Comparison of ENCODE assay signal across 8 cellular contexts in the genomic region with DNA sequence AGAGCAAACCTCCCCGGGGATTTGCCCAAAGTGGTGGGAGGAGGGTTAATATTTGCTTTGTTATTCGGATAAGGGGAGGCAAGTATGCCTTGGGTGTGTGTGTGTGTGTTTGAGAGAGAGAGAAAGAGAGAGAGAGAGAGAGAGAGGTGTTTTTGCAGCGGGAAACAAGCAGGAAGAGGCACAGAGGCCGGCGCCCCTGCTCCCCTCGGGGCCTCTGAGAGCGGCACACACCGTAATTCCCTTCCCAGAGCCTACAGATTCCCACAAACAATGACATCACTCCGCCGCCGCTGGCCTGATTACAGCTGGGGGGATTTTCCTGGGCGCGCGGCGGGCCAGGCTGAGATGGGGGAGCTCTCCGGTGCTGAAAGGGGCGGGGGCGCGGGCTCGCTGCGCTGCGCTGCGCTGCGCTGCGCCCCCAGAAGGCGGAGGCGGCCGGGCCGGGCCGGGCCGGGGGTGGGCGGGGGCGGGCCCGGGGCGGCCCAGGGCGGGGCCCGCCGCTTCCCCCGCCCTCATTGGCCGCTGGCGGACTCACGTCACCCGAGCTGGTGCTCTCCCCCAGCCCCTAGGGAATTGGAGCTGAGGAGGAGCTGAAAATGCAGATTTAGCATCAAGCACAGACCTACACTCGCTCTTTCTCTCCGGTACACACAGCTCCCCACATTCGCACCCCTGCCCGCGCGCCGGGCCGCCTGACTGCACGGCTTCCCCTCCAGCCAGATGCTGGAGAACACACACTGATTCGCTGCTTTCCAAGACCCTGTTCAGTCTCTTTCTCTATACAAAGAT. TPM values are rescaled to one million over a fixed set of nuclear protein-coding genes. Genes with fewer than 3 reads are reported as not detected.
A peak's percentile ranks its signal among the peaks of the same experiment; 100 is the strongest.
DNase-seq lines count a peak whose midpoint lies in the region; ATAC-seq and TF ChIP-seq lines count a peak whose summit lies in the region.
"Had no signal": no experiment of that assay in that cellular context is flagged by ENCODE, and none has a peak within 500 bp of the region (broad histone marks: within the 10 kb centered on the region; RNA-seq: fewer than 3 reads in every experiment).

A gene with protein sequence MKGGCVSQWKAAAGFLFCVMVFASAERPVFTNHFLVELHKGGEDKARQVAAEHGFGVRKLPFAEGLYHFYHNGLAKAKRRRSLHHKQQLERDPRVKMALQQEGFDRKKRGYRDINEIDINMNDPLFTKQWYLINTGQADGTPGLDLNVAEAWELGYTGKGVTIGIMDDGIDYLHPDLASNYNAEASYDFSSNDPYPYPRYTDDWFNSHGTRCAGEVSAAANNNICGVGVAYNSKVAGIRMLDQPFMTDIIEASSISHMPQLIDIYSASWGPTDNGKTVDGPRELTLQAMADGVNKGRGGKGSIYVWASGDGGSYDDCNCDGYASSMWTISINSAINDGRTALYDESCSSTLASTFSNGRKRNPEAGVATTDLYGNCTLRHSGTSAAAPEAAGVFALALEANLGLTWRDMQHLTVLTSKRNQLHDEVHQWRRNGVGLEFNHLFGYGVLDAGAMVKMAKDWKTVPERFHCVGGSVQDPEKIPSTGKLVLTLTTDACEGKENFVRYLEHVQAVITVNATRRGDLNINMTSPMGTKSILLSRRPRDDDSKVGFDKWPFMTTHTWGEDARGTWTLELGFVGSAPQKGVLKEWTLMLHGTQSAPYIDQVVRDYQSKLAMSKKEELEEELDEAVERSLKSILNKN (plus strand): TSS at position 631 of the 789 bp plus-strand sequence. CDS start 266 bp downstream, outside the sequence.

- H3K36me3 Mint-ChIP-seq in neural progenitor cell = no peaks in the 10 kb centered on the region

- peaks cover 32% of the 10 kb centered on the region for H3K27me3 Mint-ChIP-seq in neural progenitor cell (ENCODE audit: insufficient read depth, low read depth)

- H3K4me1 Mint-ChIP-seq in neural progenitor cell = peaks cover 36% of the 10 kb centered on the region

- TF ChIP-seq CTCF in foreskin fibroblast (IDR thresholded peaks at IDR 0.05; ENCODE audit: low read depth, low read length) = no peak
- no peak for TF ChIP-seq CTCF in neural progenitor cell (IDR thresholded peaks at IDR 0.05)
- no peak for TF ChIP-seq CTCF in PC-3 (conservative IDR thresholded peaks at IDR 0.05; ENCODE audit: low read depth, low read length)

- peak within 1 kb of the TSS; percentile 14 for H3K27ac Mint-ChIP-seq in neural progenitor cell

- DNase-seq in SJCRH30 (peak; percentile 90 to 95), foreskin fibroblast (peak; percentile 10 to 53), neural progenitor cell (ENCODE audit: low spot score) (peak; percentile 97), GDM1 (lab: John Stamatoyannopoulos, UW) (no peak), KG1 (lab: John Stamatoyannopoulos, UW) (no peak), PC-3 (no peak)

- no peak within 1 kb of the TSS for H3K9ac ChIP-seq in neural progenitor cell
- no peak within 1 kb of the TSS for H3K9ac ChIP-seq in PC-3 (ENCODE audit: low read length)

- no peak for TF ChIP-seq RAD21 in Ishikawa (IDR thresholded peaks at IDR 0.05; ENCODE audit: low read depth)

- H3K4me3 ChIP-seq in SJCRH30 = peak within 1 kb of the TSS; percentile 42
- H3K4me3 ChIP-seq in foreskin fibroblast (ENCODE audit: low read depth in 1 of 2, low read length in 2 of 2) = peak within 1 kb of the TSS; percentile 35 to 41
- H3K4me3 ChIP-seq in neural progenitor cell = peak within 1 kb of the TSS; percentile 56
- H3K4me3 ChIP-seq in PC-3 (ENCODE audit: low read length) = no peak within 1 kb of the TSS

- H2AFZ ChIP-seq in neural progenitor cell (replicated peaks) (peak within 1 kb of the TSS; percentile 30), PC-3 (ENCODE audit: low read length) (no peak within 1 kb of the TSS)

- H3K36me3 ChIP-seq in SJCRH30 = no peaks in the 10 kb centered on the region; the same call in 1 of the 2 replicates
- no peaks in the 10 kb centered on the region for H3K36me3 ChIP-seq in neural progenitor cell
- no peaks in the 10 kb centered on the region for H3K36me3 ChIP-seq in PC-3 (ENCODE audit: low read depth, low read length)

- CTCF ChIA-PET in PC-3 (lab: Charles Lee) = no interaction called here

- POLR2A ChIA-PET in PC-3 (lab: Charles Lee; ENCODE audit: unreplicated experiment) = no interaction called here

- H4K20me1 ChIP-seq in neural progenitor cell (ENCODE audit: low read depth) = peaks cover 30% of the 10 kb centered on the region
- no peaks in the 10 kb centered on the region for H4K20me1 ChIP-seq in PC-3 (ENCODE audit: low read length)

- H3K9me3 ChIP-seq in SJCRH30 (replicated peaks) (no peaks in the 10 kb centered on the region), neural progenitor cell (ENCODE audit: low read depth) (no peaks in the 10 kb centered on the region), PC-3 (ENCODE audit: low read length) (no peaks in the 10 kb centered on the region)

- H3K27ac ChIP-seq in SJCRH30 (no peak within 1 kb of the TSS), neural progenitor cell (no peak within 1 kb of the TSS), PC-3 (ENCODE audit: low read length) (no peak within 1 kb of the TSS)

- peak within 1 kb of the TSS; percentile 89 for H3K4me3 Mint-ChIP-seq in neural progenitor cell

- H3K9me2 ChIP-seq in PC-3 (replicated peaks; ENCODE audit: low read length) = no peaks in the 10 kb centered on the region

- H3K79me2 ChIP-seq in neural progenitor cell (ENCODE audit: low read depth) (no peaks in the 10 kb centered on the region), PC-3 (ENCODE audit: low read length) (no peaks in the 10 kb centered on the region)

- TF ChIP-seq EP300 in Ishikawa (IDR thresholded peaks at IDR 0.05; ENCODE audit: borderline replicate concordance) = no peak

- H3F3A ChIP-seq in neural progenitor cell (ENCODE audit: low read depth) = peaks cover 17% of the 10 kb centered on the region
- H3F3A ChIP-seq in PC-3 (ENCODE audit: low read length, unreplicated experiment) = no peaks in the 10 kb centered on the region

- H3K4me1 ChIP-seq in SJCRH30 (no peaks in the 10 kb centered on the region), neural progenitor cell (peaks cover 33% of the 10 kb centered on the region), PC-3 (ENCODE audit: insufficient read depth, low read length) (no peaks in the 10 kb centered on the region)

- BruUV-seq in PC-3 (replicated peaks; lab: Mats Ljungman, UMichigan) = no TSS peak

- H3K27me3 ChIP-seq in SJCRH30 (no peaks in the 10 kb centered on the region), neural progenitor cell (peaks cover 78% of the 10 kb centered on the region), PC-3 (ENCODE audit: low read length) (peaks cover 80% of the 10 kb centered on the region)

- ATAC-seq in PC-3 = no peak

- H3K4me2 ChIP-seq in neural progenitor cell = peak within 1 kb of the TSS; percentile 85
- H3K4me2 ChIP-seq in PC-3 (ENCODE audit: low read length) = no peak within 1 kb of the TSS

- peaks cover 2% of the 10 kb centered on the region for H3K9me3 Mint-ChIP-seq in neural progenitor cell

- intact Hi-C loops in PC-3 (cut with micrococcal nuclease) = no loop called here

TF ChIP-seq in Ishikawa, 13 proteins besides CTCF, POLR2A, EP300 and RAD21:
- 0 out of 2 replicates have a peak, but pooled peaks have one; percentile 35 for TF ChIP-seq ZBTB7A (IDR thresholded peaks at IDR 0.05; ENCODE audit: low read depth)
- TF ChIP-seq EGR1 (IDR thresholded peaks at IDR 0.05) = peak; percentile 34; the same call in 1 of the 2 replicates
- TF ChIP-seq, protein P1, sequence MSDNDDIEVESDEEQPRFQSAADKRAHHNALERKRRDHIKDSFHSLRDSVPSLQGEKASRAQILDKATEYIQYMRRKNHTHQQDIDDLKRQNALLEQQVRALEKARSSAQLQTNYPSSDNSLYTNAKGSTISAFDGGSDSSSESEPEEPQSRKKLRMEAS (IDR thresholded peaks at IDR 0.05) = no peak
- TF ChIP-seq, protein P2, sequence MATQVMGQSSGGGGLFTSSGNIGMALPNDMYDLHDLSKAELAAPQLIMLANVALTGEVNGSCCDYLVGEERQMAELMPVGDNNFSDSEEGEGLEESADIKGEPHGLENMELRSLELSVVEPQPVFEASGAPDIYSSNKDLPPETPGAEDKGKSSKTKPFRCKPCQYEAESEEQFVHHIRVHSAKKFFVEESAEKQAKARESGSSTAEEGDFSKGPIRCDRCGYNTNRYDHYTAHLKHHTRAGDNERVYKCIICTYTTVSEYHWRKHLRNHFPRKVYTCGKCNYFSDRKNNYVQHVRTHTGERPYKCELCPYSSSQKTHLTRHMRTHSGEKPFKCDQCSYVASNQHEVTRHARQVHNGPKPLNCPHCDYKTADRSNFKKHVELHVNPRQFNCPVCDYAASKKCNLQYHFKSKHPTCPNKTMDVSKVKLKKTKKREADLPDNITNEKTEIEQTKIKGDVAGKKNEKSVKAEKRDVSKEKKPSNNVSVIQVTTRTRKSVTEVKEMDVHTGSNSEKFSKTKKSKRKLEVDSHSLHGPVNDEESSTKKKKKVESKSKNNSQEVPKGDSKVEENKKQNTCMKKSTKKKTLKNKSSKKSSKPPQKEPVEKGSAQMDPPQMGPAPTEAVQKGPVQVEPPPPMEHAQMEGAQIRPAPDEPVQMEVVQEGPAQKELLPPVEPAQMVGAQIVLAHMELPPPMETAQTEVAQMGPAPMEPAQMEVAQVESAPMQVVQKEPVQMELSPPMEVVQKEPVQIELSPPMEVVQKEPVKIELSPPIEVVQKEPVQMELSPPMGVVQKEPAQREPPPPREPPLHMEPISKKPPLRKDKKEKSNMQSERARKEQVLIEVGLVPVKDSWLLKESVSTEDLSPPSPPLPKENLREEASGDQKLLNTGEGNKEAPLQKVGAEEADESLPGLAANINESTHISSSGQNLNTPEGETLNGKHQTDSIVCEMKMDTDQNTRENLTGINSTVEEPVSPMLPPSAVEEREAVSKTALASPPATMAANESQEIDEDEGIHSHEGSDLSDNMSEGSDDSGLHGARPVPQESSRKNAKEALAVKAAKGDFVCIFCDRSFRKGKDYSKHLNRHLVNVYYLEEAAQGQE (IDR thresholded peaks at IDR 0.05; ENCODE audit: low read depth) = peak; percentile 82
TF ChIP-seq in Ishikawa: peak in this region for 3.

RNA-seq across cellular contexts. Expression of the gene that starts here (rescaled TPM):
- 0.08 TPM in 1 of 2 replicates, not detected in the other for total RNA-seq in SJCRH30 (2014; rRNA removed; shearing (Covaris generic))
- total RNA-seq in neural progenitor cell (ENCODE audit: low replicate concordance) = 0.07 TPM in 1 of 2 replicates, not detected in the other
- not detected in 2 replicates for total RNA-seq in PC-3 (2014; rRNA removed)
- total RNA-seq: T-helper 2 cell treated with Interferon-gamma antibody and Interleukin-4, amounts not matched to agents 100 ng/mL and 5 ng/mL, for 36 hours had no signal

Comparison
In these comparisons a context has a peak if more than half of its experiments do, and no peak if none do; other contexts are left out.
1. Peak in DNase-seq and H3K4me3 ChIP-seq in SJCRH30; RNA of the gene not detected or under 1 TPM.
2. Peak in DNase-seq, H3K4me3 ChIP-seq and H3K4me2 ChIP-seq in neural progenitor cell; RNA of the gene not detected or under 1 TPM.
3. DNase-seq: peak in foreskin fibroblast (2 of 2); none in GDM1 (single experiment), KG1 (single experiment) and PC-3 (single experiment).